ENCODE assay signal across 8 cellular contexts in the genomic region with DNA sequence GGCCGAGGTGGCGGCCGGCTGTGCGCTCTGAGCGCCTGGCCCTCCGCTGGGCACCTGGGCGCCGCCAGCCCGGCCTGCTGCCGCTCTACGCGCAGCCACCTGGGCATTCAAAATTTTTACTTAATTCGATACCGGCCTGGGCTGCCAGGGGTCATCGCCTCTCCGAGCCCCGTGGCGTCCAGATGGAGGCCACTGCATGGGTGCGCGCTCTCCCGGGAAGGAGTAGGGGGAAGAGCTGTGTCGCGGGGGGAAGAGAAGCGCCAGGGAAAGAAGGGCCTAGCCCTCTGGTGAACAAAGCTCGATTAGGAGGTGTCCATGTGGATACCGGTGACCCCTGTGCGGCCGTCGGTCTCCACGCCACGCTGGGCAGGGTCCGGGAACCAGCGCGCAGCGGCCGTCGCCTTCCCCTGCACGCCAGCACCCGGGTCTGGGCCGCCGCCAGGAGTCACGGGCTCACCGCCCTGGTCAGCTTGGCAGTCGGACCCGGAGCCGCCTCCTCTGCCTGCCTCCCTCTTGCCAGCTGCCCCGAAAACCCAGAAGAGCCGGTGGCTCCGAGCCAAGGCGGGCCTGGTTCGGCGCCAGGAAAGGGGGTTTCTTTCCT. TPM values are rescaled to one million over a fixed set of nuclear protein-coding genes. Genes with fewer than 3 reads are reported as not detected.
A peak's percentile ranks its signal among the peaks of the same experiment; 100 is the strongest.
DNase-seq lines count a peak whose midpoint lies in the region; ATAC-seq and TF ChIP-seq lines count a peak whose summit lies in the region.

No MANE protein-coding gene starts in this region.

- peak overlapping the region; percentile 94 for H3K4me2 ChIP-seq in neuronal stem cell (ENCODE audit: insufficient read depth, low read length, poor library complexity, severe bottlenecking)

- H3K14ac ChIP-seq in neuronal stem cell (ENCODE audit: low read length): no peak overlapping the region

- H2BK12ac ChIP-seq in neuronal stem cell (ENCODE audit: low read length): no peak overlapping the region

- H3K27me3 ChIP-seq in foreskin keratinocyte: no peaks in the 10 kb centered on the region
- H3K27me3 ChIP-seq in neuronal stem cell (ENCODE audit: control insufficient read depth in 3 of 3, insufficient read depth in 3 of 3, low read depth in 1 of 3, low read length in 3 of 3): peaks cover 0 to 19% (median 4%) of the 10 kb centered on the region in 3 experiments

- peak overlapping the region; percentile 73 for H3K23ac ChIP-seq in neuronal stem cell (ENCODE audit: low read depth, low read length, poor library complexity)

- H2BK120ac ChIP-seq in neuronal stem cell (ENCODE audit: low read depth, low read length): no peak overlapping the region

- peak overlapping the region; percentile 39 for H3K27ac ChIP-seq in foreskin keratinocyte
- H3K27ac ChIP-seq in neuronal stem cell (replicated peaks; ENCODE audit: low read length): no peak overlapping the region

- no peaks in the 10 kb centered on the region for H3K9me3 Mint-ChIP-seq in activated T-helper 17 cell treated with anti-CD3 and anti-CD28 coated beads, Interleukin-2, amount 50 U/mL, for 72 hours

- no peak overlapping the region for H2BK5ac ChIP-seq in neuronal stem cell (ENCODE audit: low read length)

- H3K36me3 Mint-ChIP-seq in activated T-helper 17 cell treated with anti-CD3 and anti-CD28 coated beads, Interleukin-2, amount 50 U/mL, for 72 hours (ENCODE audit: low read depth): no peaks in the 10 kb centered on the region

- no peak overlapping the region for H3K4ac ChIP-seq in neuronal stem cell (ENCODE audit: low read length)

- peak overlapping the region; percentile 92 for H3K18ac ChIP-seq in neuronal stem cell (ENCODE audit: low read length)

- H3K36me3 ChIP-seq in ES-I3 (ENCODE audit: insufficient read depth, low read length) (no peaks in the 10 kb centered on the region), neuronal stem cell (replicated peaks in 1 of 2; ENCODE audit: control insufficient read depth in 2 of 2, insufficient read depth in 2 of 2, low read length in 2 of 2) (peaks cover 0 to 27% of the 10 kb centered on the region in 2 donors)

- no peak overlapping the region for H4K91ac ChIP-seq in neuronal stem cell (ENCODE audit: low read depth, low read length, poor library complexity)

- no peaks in the 10 kb centered on the region for H3K79me1 ChIP-seq in neuronal stem cell (ENCODE audit: low read depth, low read length)

- peak overlapping the region; percentile 63 for H2AK5ac ChIP-seq in neuronal stem cell (ENCODE audit: low read depth, low read length)

- no peak overlapping the region for H2BK15ac ChIP-seq in neuronal stem cell (ENCODE audit: low read length)

- peak overlapping the region; percentile 86 for H3K4me3 Mint-ChIP-seq in activated T-helper 17 cell treated with anti-CD3 and anti-CD28 coated beads, Interleukin-2, amount 50 U/mL, for 72 hours

- H3K4me1 Mint-ChIP-seq in activated T-helper 17 cell treated with anti-CD3 and anti-CD28 coated beads, Interleukin-2, amount 50 U/mL, for 72 hours: peaks cover 8% of the 10 kb centered on the region

- H4K8ac ChIP-seq in neuronal stem cell (ENCODE audit: low read depth, low read length): no peak overlapping the region

- no peak for TF ChIP-seq CTCF in foreskin keratinocyte (conservative IDR thresholded peaks at IDR 0.05)

- no peak overlapping the region for H3K27ac Mint-ChIP-seq in activated T-helper 17 cell treated with anti-CD3 and anti-CD28 coated beads, Interleukin-2, amount 50 U/mL, for 72 hours

- no peaks in the 10 kb centered on the region for H3K27me3 Mint-ChIP-seq in activated T-helper 17 cell treated with anti-CD3 and anti-CD28 coated beads, Interleukin-2, amount 50 U/mL, for 72 hours

- H3K9me3 ChIP-seq in ES-I3 (ENCODE audit: control insufficient read depth, insufficient read depth, low read length) (no peaks in the 10 kb centered on the region), neuronal stem cell (replicated peaks in 1 of 2; ENCODE audit: control insufficient read depth in 2 of 2, insufficient read depth in 1 of 2, low read depth in 1 of 2, low read length in 2 of 2) (no peaks in the 10 kb centered on the region)

- no CpG with 5 or more reads among the region's 52 CpGs for WGBS in neuronal stem cell (ENCODE audit: extremely low coverage in 2 of 2, insufficient read length in 2 of 2, insufficient replicate concordance in 1 of 2), 2 donors

- ATAC-seq in GM21390 (IDR thresholded peaks at IDR 0.05; ENCODE audit: unreplicated experiment) (peak; percentile 6), foreskin keratinocyte (peak; percentile 1)
- ATAC-seq in activated T-helper 17 cell treated with anti-CD3 and anti-CD28 coated beads, Interleukin-2, amount 50 U/mL, for 72 hours (replicated peaks): no peak

- H3K4me1 ChIP-seq in ES-I3 (ENCODE audit: insufficient read depth, low read length): 0 out of 2 replicates have a peak, but pooled peaks cover 6% of the 10 kb centered on the region
- peaks cover 9% of the 10 kb centered on the region for H3K4me1 ChIP-seq in foreskin keratinocyte
- peaks cover 0 to 5% of the 10 kb centered on the region in 2 donors for H3K4me1 ChIP-seq in neuronal stem cell (ENCODE audit: control insufficient read depth in 2 of 2, insufficient read depth in 1 of 2, low read depth in 1 of 2, low read length in 2 of 2)

- H2AFZ ChIP-seq in neuronal stem cell (ENCODE audit: low read length): peak overlapping the region; percentile 99

- H3K4me3 ChIP-seq in neuronal stem cell (ENCODE audit: low read length in 2 of 2): peak overlapping the region; percentile 89 to 92

- DNase-seq in HT1080 (ENCODE audit: low read depth): peak; percentile 25
- peak; percentile 20 to 34 for DNase-seq in foreskin keratinocyte
- DNase-seq in neuronal stem cell (ENCODE audit: low spot score): peak; percentile 20
- DNase-seq in NCI-H2196 treated with DMSO at 0.1 percent for 48 hours (lab: John Stamatoyannopoulos, UW; ENCODE audit: unreplicated experiment): no peak
- DNase-seq in NCI-H446 (lab: John Stamatoyannopoulos, UW): no peak

- H3K9ac ChIP-seq in ES-I3 (ENCODE audit: low read depth, low read length) (peak overlapping the region; percentile 61), neuronal stem cell (ENCODE audit: low read depth, low read length, poor library complexity) (peak overlapping the region; percentile 84)

RNA-seq across cellular contexts. Expression of a gene that starts 0.7 kb away (rescaled TPM):
- total RNA-seq in HT1080 (2014; rRNA removed; shearing (Covaris generic)): 27.7 and 27.8 TPM in 2 replicates
- 32.8 and 34.0 TPM in 2 replicates for polyA plus RNA-seq in HT1080 (2015; cell fraction: cytosol; rRNA removed)
- 58.3 and 69.8 TPM in 2 replicates for polyA plus RNA-seq in HT1080 (2015; cell fraction: nucleus; rRNA removed)
- 10 to 100 TPM; 10.1 to 19.5 TPM for total RNA-seq in activated T-helper 17 cell treated with anti-CD3 and anti-CD28 coated beads, Interleukin-2, amount 50 U/mL, for 72 hours
- 18.7 and 23.0 TPM in 2 replicates for total RNA-seq in foreskin keratinocyte
- 9.8 and 10.0 TPM in 2 replicates for polyA plus RNA-seq in foreskin keratinocyte
- 9.1 TPM for polyA plus RNA-seq in neuronal stem cell (2013, experiment 1 of 2)
- polyA plus RNA-seq in neuronal stem cell (2013, experiment 2 of 2): 9.2 TPM

RNA-seq across cellular contexts. Expression of a gene that starts 0.9 kb away (rescaled TPM):
- 19.9 and 26.1 TPM in 2 replicates for total RNA-seq in HT1080 (2014; rRNA removed; shearing (Covaris generic))
- polyA plus RNA-seq in HT1080 (2015; cell fraction: cytosol; rRNA removed): 15.6 and 16.2 TPM in 2 replicates
- 29.4 and 51.6 TPM in 2 replicates for polyA plus RNA-seq in HT1080 (2015; cell fraction: nucleus; rRNA removed)
- 1 to 10 TPM; 2.1 to 5.6 TPM for total RNA-seq in activated T-helper 17 cell treated with anti-CD3 and anti-CD28 coated beads, Interleukin-2, amount 50 U/mL, for 72 hours
- 12.5 and 14.1 TPM in 2 replicates for total RNA-seq in foreskin keratinocyte
- polyA plus RNA-seq in foreskin keratinocyte: 9.1 and 10.3 TPM in 2 replicates
- 19.0 TPM for polyA plus RNA-seq in neuronal stem cell (2013, experiment 1 of 2)
- 19.5 TPM for polyA plus RNA-seq in neuronal stem cell (2013, experiment 2 of 2)

RNA-seq across cellular contexts. Expression of a gene that starts 26.1 kb away (rescaled TPM):
- total RNA-seq in HT1080 (2014; rRNA removed; shearing (Covaris generic)): 42.7 and 48.8 TPM in 2 replicates
- 33.6 and 37.8 TPM in 2 replicates for polyA plus RNA-seq in HT1080 (2015; cell fraction: cytosol; rRNA removed)
- polyA plus RNA-seq in HT1080 (2015; cell fraction: nucleus; rRNA removed): 15.1 and 17.2 TPM in 2 replicates
- 10 to 100 TPM; 20.0 to 26.3 TPM for total RNA-seq in activated T-helper 17 cell treated with anti-CD3 and anti-CD28 coated beads, Interleukin-2, amount 50 U/mL, for 72 hours
- 21.6 and 23.0 TPM in 2 replicates for total RNA-seq in foreskin keratinocyte
- 21.8 and 26.9 TPM in 2 replicates for polyA plus RNA-seq in foreskin keratinocyte
- 16.2 TPM for polyA plus RNA-seq in neuronal stem cell (2013, experiment 1 of 2)
- polyA plus RNA-seq in neuronal stem cell (2013, experiment 2 of 2): 17.5 TPM

RNA-seq across cellular contexts. Expression of a gene that starts 46.2 kb away (rescaled TPM):
- total RNA-seq in HT1080 (2014; rRNA removed; shearing (Covaris generic)): 51.9 and 61.9 TPM in 2 replicates
- polyA plus RNA-seq in HT1080 (2015; cell fraction: cytosol; rRNA removed): 30.1 and 36.8 TPM in 2 replicates
- 136 and 142 TPM in 2 replicates for polyA plus RNA-seq in HT1080 (2015; cell fraction: nucleus; rRNA removed)
- 10 to 100 TPM; 65.9 to 95.5 TPM for total RNA-seq in activated T-helper 17 cell treated with anti-CD3 and anti-CD28 coated beads, Interleukin-2, amount 50 U/mL, for 72 hours
- total RNA-seq in foreskin keratinocyte: 65.3 and 65.4 TPM in 2 replicates
- polyA plus RNA-seq in foreskin keratinocyte: 39.5 and 41.4 TPM in 2 replicates
- 17.9 TPM for polyA plus RNA-seq in neuronal stem cell (2013, experiment 1 of 2)
- 18.5 TPM for polyA plus RNA-seq in neuronal stem cell (2013, experiment 2 of 2)

Comparison
In these comparisons a context has a peak if more than half of its experiments do, and no peak if none do; other contexts are left out.
1. DNase-seq: peak in HT1080 (single experiment), foreskin keratinocyte (2 of 2) and neuronal stem cell (single experiment); none in NCI-H2196 treated with DMSO at 0.1 percent for 48 hours (single experiment) and NCI-H446 (0 of 2).